ENCODE assay signal across 9 cellular contexts in the genomic region with DNA sequence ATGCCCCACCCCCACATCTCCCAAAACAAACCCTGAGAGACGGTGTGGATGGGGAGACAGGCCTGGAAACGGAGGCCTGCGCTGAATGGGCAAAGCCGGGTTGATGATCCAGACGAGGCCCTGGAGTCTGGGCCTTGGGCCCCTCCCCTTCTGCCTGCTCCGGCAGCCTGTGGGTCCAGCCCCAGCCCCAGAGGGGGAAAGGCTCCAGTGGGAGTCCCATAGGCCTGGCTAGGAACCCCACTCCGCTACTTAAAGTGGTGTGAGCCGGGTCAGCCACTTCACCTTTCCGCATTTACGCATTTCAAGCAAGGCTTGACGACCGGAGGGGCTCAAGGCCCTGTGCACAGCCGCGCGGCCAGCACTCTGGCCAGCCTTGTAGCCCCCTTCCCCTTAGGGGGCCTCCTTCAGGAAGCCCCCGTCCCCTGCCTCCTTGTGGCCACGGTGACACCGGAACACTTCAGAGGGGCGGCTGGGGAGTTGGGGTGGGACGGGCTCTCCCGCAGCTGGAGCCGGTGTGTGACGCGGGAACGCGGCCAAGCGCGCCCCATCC. TPM values are rescaled to one million over a fixed set of nuclear protein-coding genes. Genes with fewer than 3 reads are reported as not detected.
DNase-seq lines count a peak whose midpoint lies in the region; ATAC-seq and TF ChIP-seq lines count a peak whose summit lies in the region.
"Had no signal": no experiment of that assay in that cellular context is flagged by ENCODE, and none has a peak within 500 bp of the region (broad histone marks: within the 10 kb centered on the region; RNA-seq: fewer than 3 reads in every experiment).

No MANE protein-coding gene starts in this region.

- no peaks in the 10 kb centered on the region for H3K36me3 Mint-ChIP-seq in activated naive CD8-positive, alpha-beta T cell treated with anti-CD3 and anti-CD28 coated beads, Interleukin-2, amount 50 U/mL, for 24 hours (ENCODE audit: low read depth)
- H3K36me3 Mint-ChIP-seq in activated naive CD8-positive, alpha-beta T cell treated with anti-CD3 and anti-CD28 coated beads for 36 hours, result no peaks in the 10 kb centered on the region

- ATAC-seq in activated naive CD8-positive, alpha-beta T cell treated with anti-CD3 and anti-CD28 coated beads, Interleukin-2, amount 50 U/mL, for 24 hours, result peak; percentile 42
- ATAC-seq in body of pancreas, result peak; percentile 2
- peak; percentile 5 for ATAC-seq in aorta (ENCODE audit: low FRiP score)
- no peak for ATAC-seq in GM19023 (IDR thresholded peaks at IDR 0.05; ENCODE audit: unreplicated experiment)

- no peaks in the 10 kb centered on the region for H3K9me3 Mint-ChIP-seq in activated naive CD8-positive, alpha-beta T cell treated with anti-CD3 and anti-CD28 coated beads, Interleukin-2, amount 50 U/mL, for 24 hours
- H3K9me3 Mint-ChIP-seq in activated naive CD8-positive, alpha-beta T cell treated with anti-CD3 and anti-CD28 coated beads for 36 hours, result no peaks in the 10 kb centered on the region

- no peak overlapping the region for H3K27ac Mint-ChIP-seq in activated naive CD8-positive, alpha-beta T cell treated with anti-CD3 and anti-CD28 coated beads, Interleukin-2, amount 50 U/mL, for 24 hours
- no peak overlapping the region for H3K27ac Mint-ChIP-seq in activated naive CD8-positive, alpha-beta T cell treated with anti-CD3 and anti-CD28 coated beads for 36 hours

- no peak for TF ChIP-seq CTCF in body of pancreas (IDR thresholded peaks at IDR 0.05)

- H3K27ac ChIP-seq in body of pancreas (peak overlapping the region; percentile 71 to 93 (median 84)), mesodermal cell (ENCODE audit: low read depth, low read length, severe bottlenecking) (peak overlapping the region; percentile 79), aorta (ENCODE audit: low read depth in 1 of 2, low read length in 2 of 2) (no peak overlapping the region)

- H3K4me3 Mint-ChIP-seq in activated naive CD8-positive, alpha-beta T cell treated with anti-CD3 and anti-CD28 coated beads, Interleukin-2, amount 50 U/mL, for 24 hours, result no peak overlapping the region
- no peak overlapping the region for H3K4me3 Mint-ChIP-seq in activated naive CD8-positive, alpha-beta T cell treated with anti-CD3 and anti-CD28 coated beads for 36 hours

- DNase-seq in activated naive CD8-positive, alpha-beta T cell treated with anti-CD3 and anti-CD28 coated beads, Interleukin-2, amount 50 U/mL, for 24 hours, result no peak
- DNase-seq in activated naive CD8-positive, alpha-beta T cell treated with anti-CD3 and anti-CD28 coated beads for 36 hours, result no peak
- DNase-seq in body of pancreas (peak in 1 of 4 donors; percentile 25), aorta (no peak), OCI-M1 (lab: John Stamatoyannopoulos, UW) (no peak), NCI-H2227 treated with DMSO at 0.1 percent for 48 hours (lab: John Stamatoyannopoulos, UW) (no peak)

- intact Hi-C loops in body of pancreas (cut with DNase I), result no loop called here
- intact Hi-C loops in aorta (cut with DNase I), result no loop called here

- no peaks in the 10 kb centered on the region for H3K9me3 ChIP-seq in body of pancreas
- no peaks in the 10 kb centered on the region for H3K9me3 ChIP-seq in mesodermal cell (ENCODE audit: control insufficient read depth, low read length)
- no peaks in the 10 kb centered on the region for H3K9me3 ChIP-seq in aorta (ENCODE audit: control insufficient read depth, low read length)

- no peaks in the 10 kb centered on the region for H3K27me3 ChIP-seq in body of pancreas
- H3K27me3 ChIP-seq in aorta (ENCODE audit: control insufficient read depth in 1 of 2, insufficient read depth in 2 of 2, low read length in 1 of 2), result no peaks in the 10 kb centered on the region

- no peak for TF ChIP-seq POLR2A in body of pancreas (IDR thresholded peaks at IDR 0.05)

- 23% methylated on average over 28 of the region's 28 CpGs; no CpG with 5 or more reads in 1 of the 2 donors for WGBS in body of pancreas, 2 donors
- WGBS in mesodermal cell (ENCODE audit: insufficient coverage in 2 of 2), 2 experiments, result 9% methylated on average over 24 to 25 of the region's 28 CpGs
- 31 to 36% methylated on average over 28 of the region's 28 CpGs for WGBS in aorta, 2 donors

- H3K4me1 Mint-ChIP-seq in activated naive CD8-positive, alpha-beta T cell treated with anti-CD3 and anti-CD28 coated beads, Interleukin-2, amount 50 U/mL, for 24 hours, result peaks cover 3% of the 10 kb centered on the region
- no peaks in the 10 kb centered on the region for H3K4me1 Mint-ChIP-seq in activated naive CD8-positive, alpha-beta T cell treated with anti-CD3 and anti-CD28 coated beads for 36 hours

- H3K36me3 ChIP-seq in body of pancreas (replicated peaks in 1 of 2; ENCODE audit: insufficient read depth in 1 of 2, low read depth in 2 of 2) (no peaks in the 10 kb centered on the region), mesodermal cell (ENCODE audit: control insufficient read depth, insufficient read depth, low read length) (peaks cover 15% of the 10 kb centered on the region), aorta (ENCODE audit: control insufficient read depth in 1 of 2, insufficient read depth in 2 of 2, low read length in 1 of 2) (no peaks in the 10 kb centered on the region)

- H3K4me3 ChIP-seq in body of pancreas (no peak overlapping the region), mesodermal cell (ENCODE audit: extremely low read depth, insufficient read depth, low read length, poor library complexity, severe bottlenecking) (peak overlapping the region; percentile 48), aorta (ENCODE audit: low read length in 2 of 2) (no peak overlapping the region)

- H3K4me1 ChIP-seq in body of pancreas (peaks cover 70% of the 10 kb centered on the region), mesodermal cell (ENCODE audit: control insufficient read depth, insufficient read depth, low read length, poor library complexity, severe bottlenecking) (peaks cover 32% of the 10 kb centered on the region), aorta (ENCODE audit: control insufficient read depth in 1 of 2, insufficient read depth in 2 of 2, low read length in 2 of 2) (no peaks in the 10 kb centered on the region)

- H3K27me3 Mint-ChIP-seq in activated naive CD8-positive, alpha-beta T cell treated with anti-CD3 and anti-CD28 coated beads, Interleukin-2, amount 50 U/mL, for 24 hours, result peaks cover 25% of the 10 kb centered on the region
- H3K27me3 Mint-ChIP-seq in activated naive CD8-positive, alpha-beta T cell treated with anti-CD3 and anti-CD28 coated beads for 36 hours, result peaks cover 38% of the 10 kb centered on the region

RNA-seq across cellular contexts. Expression of a gene that starts 0.6 kb away (rescaled TPM):
- under 1 TPM; 0.10 to 0.85 TPM for total RNA-seq in activated naive CD8-positive, alpha-beta T cell treated with anti-CD3 and anti-CD28 coated beads for 36 hours
- total RNA-seq in body of pancreas, result 10 to 100 TPM; 22.1 to 75.5 TPM
- polyA plus RNA-seq in mesodermal cell (2013, experiment 1 of 2), result 56.6 TPM
- 42.3 TPM for polyA plus RNA-seq in mesodermal cell (2013, experiment 2 of 2)
- total RNA-seq in aorta, result 100 to 1,000 TPM in 1 of 2 donors, 10 to 100 TPM in 1; 87.3 to 219 TPM
- 10 to 100 TPM; 26.8 to 90.8 TPM for polyA plus RNA-seq in aorta

RNA-seq across cellular contexts. Expression of a gene that starts 28.1 kb away (rescaled TPM):
- not detected for total RNA-seq in activated naive CD8-positive, alpha-beta T cell treated with anti-CD3 and anti-CD28 coated beads for 36 hours
- total RNA-seq in body of pancreas (1 to 10 TPM in 1 of 2 donors, under 1 TPM in 1; 0.66 to 1.8 TPM), aorta (1 to 10 TPM in 1 of 2 donors, under 1 TPM in 1; 0.68 to 4.8 TPM)
- not detected for polyA plus RNA-seq in mesodermal cell (2013, experiment 1 of 2)
- not detected for polyA plus RNA-seq in mesodermal cell (2013, experiment 2 of 2)
- 1 to 10 TPM in 1 of 2 donors, not detected in 1; 7.4 TPM for polyA plus RNA-seq in aorta

RNA-seq across cellular contexts. Expression of a gene that starts 38.6 kb away (rescaled TPM):
- not detected for total RNA-seq in activated naive CD8-positive, alpha-beta T cell treated with anti-CD3 and anti-CD28 coated beads for 36 hours
- total RNA-seq in body of pancreas (not detected), aorta (not detected)
- polyA plus RNA-seq in mesodermal cell (2013, experiment 1 of 2), result not detected
- polyA plus RNA-seq in mesodermal cell (2013, experiment 2 of 2), result not detected
- not detected for polyA plus RNA-seq in aorta
- total RNA-seq: HT-29 had no signal

Comparison
In these comparisons a context has a peak if more than half of its experiments do, and no peak if none do; other contexts are left out.
1. H3K27ac ChIP-seq: peak in body of pancreas (4 of 4) and mesodermal cell (single experiment); none in aorta (0 of 2).
2. RNA of a gene that starts 0.6 kb away (total RNA-seq): 87.3 to 219 TPM in aorta and 22.1 to 75.5 TPM in body of pancreas; 0.10 to 0.85 TPM in activated naive CD8-positive, alpha-beta T cell treated with anti-CD3 and anti-CD28 coated beads for 36 hours; every median in the first group is over 10 times any median in the second.